Comparison of ENCODE assay signal across 20 cellular contexts in the genomic region with DNA sequence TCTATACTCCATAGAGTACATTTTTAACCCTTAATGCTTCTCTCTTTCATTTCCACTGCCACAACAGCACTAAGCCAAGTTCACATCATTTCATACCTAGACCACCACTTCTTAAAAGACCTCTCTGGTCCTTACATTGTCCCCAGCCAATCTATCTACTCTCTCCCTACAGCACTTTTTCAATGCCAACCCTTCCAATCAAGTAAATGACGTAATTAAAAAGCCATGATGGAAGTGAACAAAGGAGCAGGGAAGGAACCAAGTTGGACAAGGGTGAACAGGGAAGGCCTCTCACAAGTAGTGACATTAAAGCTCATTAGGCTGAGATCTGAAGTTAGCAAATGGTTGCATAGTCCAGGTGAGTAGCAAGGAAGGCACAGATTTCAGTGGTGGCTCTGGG.
DNase-seq lines count a peak whose midpoint lies in the region; ATAC-seq, FAIRE-seq and TF ChIP-seq lines count a peak whose summit lies in the region.
"Had no signal": no experiment of that assay in that cellular context is flagged by ENCODE, and none has a peak within 500 bp of the region (broad histone marks: within the 10 kb centered on the region; RNA-seq: fewer than 3 reads in every experiment).

No MANE protein-coding gene starts in this region.

- BruUV-seq in HepG2 (replicated peaks; lab: Mats Ljungman, UMichigan) = no TSS peak

- no peak overlapping the region for H3K9ac ChIP-seq in HepG2 (ENCODE audit: insufficient read depth, low read depth, low read length)
- H3K9ac ChIP-seq: BLaER1 had no signal

- H3K27ac ChIP-seq in HepG2 (ENCODE audit: extremely low read length, insufficient read depth, low read length) (no peak overlapping the region), right lobe of liver (no peak overlapping the region)
- H3K27ac ChIP-seq: BLaER1 had no signal

- no peak overlapping the region for H2AFZ ChIP-seq in HepG2 (ENCODE audit: low read length)

- H3K4me2 ChIP-seq in HepG2 (ENCODE audit: low read depth, low read length) = no peak overlapping the region
- H3K4me2 ChIP-seq: BLaER1 had no signal

- no peak overlapping the region for H3K4me3 ChIP-seq in HepG2 (replicated peaks in 1 of 3; ENCODE audit: insufficient read depth in 1 of 3, low read depth in 2 of 3, low read length in 3 of 3)
- no peak overlapping the region for H3K4me3 ChIP-seq in right lobe of liver
- H3K4me3 ChIP-seq: BLaER1 had no signal

- POLR2A ChIA-PET in HepG2 (lab: Yijun Ruan, JAX) = no interaction called here

- H3K4me1 ChIP-seq in HepG2 (ENCODE audit: insufficient read depth, low read length) = no peaks in the 10 kb centered on the region
- no peaks in the 10 kb centered on the region for H3K4me1 ChIP-seq in right lobe of liver
- H3K4me1 ChIP-seq: BE2C, BLaER1 had no signal

- TF ChIP-seq EP300 in HepG2 (IDR thresholded peaks at IDR 0.05; ENCODE audit: low read depth in 2 of 2, low read length in 2 of 2) = no peak
- TF ChIP-seq EP300 in HepG2 (CRISPR knock-in tag; IDR thresholded peaks at IDR 0.05; ENCODE audit: borderline replicate concordance) = no peak

- ATAC-seq in HepG2 (no peak), right lobe of liver (no peak)

- TF ChIP-seq RAD21 in HepG2 (CRISPR knock-in tag; IDR thresholded peaks at IDR 0.05) = no peak

- in situ Hi-C loops in HepG2 (cut with HindIII; ENCODE audit: extremely low pct_ligation_motif_present, low pct_unique_long_range_greater_than_20kb) = no loop called here

- H3K9me3 ChIP-seq in HepG2 (ENCODE audit: low read length) (no peaks in the 10 kb centered on the region), right lobe of liver (no peaks in the 10 kb centered on the region)
- H3K9me3 ChIP-seq: BE2C, BLaER1 had no signal

- peaks cover 0 to 4% of the 10 kb centered on the region in 2 experiments; a peak in 2 of 5 replicates for H3K27me3 ChIP-seq in HepG2 (ENCODE audit: control insufficient read depth in 1 of 2, insufficient read depth in 2 of 2, low read length in 2 of 2)
- no peaks in the 10 kb centered on the region for H3K27me3 ChIP-seq in right lobe of liver
- H3K27me3 ChIP-seq: BE2C, BLaER1 had no signal

- no peaks in the 10 kb centered on the region for H3K36me3 ChIP-seq in HepG2 (replicated peaks in 1 of 2; ENCODE audit: control insufficient read depth in 1 of 2, insufficient read depth in 2 of 2, low read length in 2 of 2)
- no peaks in the 10 kb centered on the region for H3K36me3 ChIP-seq in right lobe of liver
- H3K36me3 ChIP-seq: BE2C, BLaER1 had no signal

- DNase-seq in HepG2 (ENCODE audit: low spot score) = no peak
- DNase-seq in right lobe of liver = no peak
- no peak for DNase-seq in H54 (ENCODE audit: insufficient read length, low spot score)
- no peak for DNase-seq in NCI-H1417 (lab: John Stamatoyannopoulos, UW)
- no peak for DNase-seq in DMS 273 treated with DMSO at 0.1 percent for 48 hours (lab: John Stamatoyannopoulos, UW)
- DNase-seq: 8988T; ACHN; BE2C; C1 segment of cervical spinal cord; CD4-positive, alpha-beta memory T cell; CD4-positive, CD25-positive, alpha-beta regulatory T cell; CD8-positive, alpha-beta memory T cell; COR-L47; DMS79 treated with DMSO at 0.1 percent for 48 hours; GF-D8 had no signal

- FAIRE-seq in HepG2 (lab: Jason Lieb, UNC) (no peak), H54 (lab: Jason Lieb, UNC) (peak; percentile 6)
- FAIRE-seq: A204.1, G401.6, GM12892, GM18507 had no signal

- CTCF ChIA-PET in HepG2 (lab: Yijun Ruan, JAX; ENCODE audit: low intra/inter-chr PET ratio, low total read pairs) = no interaction called here

- intact Hi-C loops in HepG2 (cut with micrococcal nuclease; ENCODE audit: unreplicated experiment) = loop anchor here (5.0 kb wide), 1 partner anchor 898 kb away; no protein-coding TSS in a partner anchor
- intact Hi-C loops in right lobe of liver (cut with DNase I) = no loop called here

- no peaks in the 10 kb centered on the region for H4K20me1 ChIP-seq in HepG2 (ENCODE audit: insufficient read depth, low read length)
- H4K20me1 ChIP-seq: BLaER1 had no signal

- no peaks in the 10 kb centered on the region for H3K79me2 ChIP-seq in HepG2 (ENCODE audit: insufficient read depth, low read length)

- TF ChIP-seq CTCF in HepG2 (CRISPR knock-in tag; IDR thresholded peaks at IDR 0.05) = no peak
- TF ChIP-seq CTCF in right lobe of liver (IDR thresholded peaks at IDR 0.05) = no peak

- 5% methylated on average over 1 of the region's 1 CpG for whole genome bisulfite sequencing in HepG2 (ENCODE audit: low lambda C conversion rate)
- 79% methylated on average over 1 of the region's 1 CpG for WGBS in right lobe of liver (ENCODE audit: insufficient coverage, low coverage, low lambda C conversion rate, missing lambda C conversion rate)

- TF ChIP-seq POLR2A in HepG2 (IDR thresholded peaks at IDR 0.05; ENCODE audit: insufficient read depth in 1 of 2, low read depth in 2 of 2, low read length in 2 of 2) (no peak), right lobe of liver (IDR thresholded peaks at IDR 0.05) (no peak), H54 (IDR thresholded peaks at IDR 0.05; ENCODE audit: low read depth, low read length) (no peak)

TF ChIP-seq in HepG2, 621 proteins besides CTCF, POLR2A, EP300 and RAD21:
- peak; percentile 97 for TF ChIP-seq ATF7 (IDR thresholded peaks at IDR 0.05)
- TF ChIP-seq ATF7 (CRISPR knock-in tag; IDR thresholded peaks at IDR 0.05) = no peak
- TF ChIP-seq ZNF839 (CRISPR knock-in tag; IDR thresholded peaks at IDR 0.05; ENCODE audit: borderline replicate concordance) = no peak
- no peak for TF ChIP-seq SALL2 (CRISPR knock-in tag; IDR thresholded peaks at IDR 0.05)
- TF ChIP-seq, protein P1, sequence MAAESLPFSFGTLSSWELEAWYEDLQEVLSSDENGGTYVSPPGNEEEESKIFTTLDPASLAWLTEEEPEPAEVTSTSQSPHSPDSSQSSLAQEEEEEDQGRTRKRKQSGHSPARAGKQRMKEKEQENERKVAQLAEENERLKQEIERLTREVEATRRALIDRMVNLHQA (CRISPR knock-in tag; IDR thresholded peaks at IDR 0.05) = no peak
- TF ChIP-seq ZNF225 (CRISPR knock-in tag; IDR thresholded peaks at IDR 0.05) = no peak
- TF ChIP-seq, protein P2, sequence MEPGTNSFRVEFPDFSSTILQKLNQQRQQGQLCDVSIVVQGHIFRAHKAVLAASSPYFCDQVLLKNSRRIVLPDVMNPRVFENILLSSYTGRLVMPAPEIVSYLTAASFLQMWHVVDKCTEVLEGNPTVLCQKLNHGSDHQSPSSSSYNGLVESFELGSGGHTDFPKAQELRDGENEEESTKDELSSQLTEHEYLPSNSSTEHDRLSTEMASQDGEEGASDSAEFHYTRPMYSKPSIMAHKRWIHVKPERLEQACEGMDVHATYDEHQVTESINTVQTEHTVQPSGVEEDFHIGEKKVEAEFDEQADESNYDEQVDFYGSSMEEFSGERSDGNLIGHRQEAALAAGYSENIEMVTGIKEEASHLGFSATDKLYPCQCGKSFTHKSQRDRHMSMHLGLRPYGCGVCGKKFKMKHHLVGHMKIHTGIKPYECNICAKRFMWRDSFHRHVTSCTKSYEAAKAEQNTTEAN (CRISPR knock-in tag; conservative IDR thresholded peaks at IDR 0.05) = no peak
- TF ChIP-seq ZNF230 (CRISPR knock-in tag; IDR thresholded peaks at IDR 0.05) = no peak
- peak; percentile 35; the same call in 1 of the 2 replicates for TF ChIP-seq CREB1 (IDR thresholded peaks at IDR 0.05)
- no peak for TF ChIP-seq CREB1 (CRISPR knock-in tag; IDR thresholded peaks at IDR 0.05)
- TF ChIP-seq ZEB1 (IDR thresholded peaks at IDR 0.05; ENCODE audit: insufficient replicate concordance, low read depth) = no peak
